10 cellular contexts compared by ENCODE assay signal in genomic region chr4:24988776-24989175, GRCh38. TPM values are rescaled to one million over a fixed set of nuclear protein-coding genes. Genes with fewer than 3 reads are reported as not detected.
DNase-seq lines count a peak whose midpoint lies in the region; ATAC-seq and TF ChIP-seq lines count a peak whose summit lies in the region.
"Had no signal": no experiment of that assay in that cellular context is flagged by ENCODE, and none has a peak within 500 bp of the region (broad histone marks: within the 10 kb centered on the region; RNA-seq: fewer than 3 reads in every experiment).

No MANE protein-coding gene starts in this region.

- TF ChIP-seq CTCF in fibroblast of villous mesenchyme (IDR thresholded peaks at IDR 0.05; ENCODE audit: insufficient read depth, low read depth, low read length): peak; percentile 69

- H3K4me3 ChIP-seq in fibroblast of villous mesenchyme (ENCODE audit: low read depth, low read length) (no peak overlapping the region), skeletal muscle cell (ENCODE audit: low read depth, low read length) (no peak overlapping the region)

- DNase-seq in NCI-H1417 (lab: John Stamatoyannopoulos, UW) (peak; percentile 7 to 46 (median 29)), NCI-H1417 treated with DMSO at 0.1 percent for 48 hours (lab: John Stamatoyannopoulos, UW) (no peak), OCI-M1 (lab: John Stamatoyannopoulos, UW) (peak; percentile 17), fibroblast of villous mesenchyme (ENCODE audit: low read depth) (peak; percentile 42), skeletal muscle cell (ENCODE audit: low read depth) (peak; percentile 7), NK-92 (lab: John Stamatoyannopoulos, UW; ENCODE audit: unreplicated experiment) (no peak)
- DNase-seq in stimulated activated CD4-positive, alpha-beta T cell treated with anti-CD3 and anti-CD28 coated beads, Interleukin-4, amount 100 ng/mL, for 4 hours: no peak
- DNase-seq: NCI-H1105 had no signal

- ATAC-seq in GM21619 (IDR thresholded peaks at IDR 0.05; ENCODE audit: unreplicated experiment): no peak

RNA-seq across cellular contexts. Expression of gene LGI2, which starts 42.0 kb away (rescaled TPM):
- not detected in 2 replicates for total RNA-seq in fibroblast of villous mesenchyme
- total RNA-seq: B cell had no signal

Comparison
In these comparisons a context has a peak if more than half of its experiments do, and no peak if none do; other contexts are left out.
1. DNase-seq: peak in NCI-H1417 (3 of 3), OCI-M1 (single experiment), fibroblast of villous mesenchyme (single experiment) and skeletal muscle cell (single experiment); none in NCI-H1417 treated with DMSO at 0.1 percent for 48 hours (single experiment), NK-92 (single experiment) and stimulated activated CD4-positive, alpha-beta T cell treated with anti-CD3 and anti-CD28 coated beads, Interleukin-4, amount 100 ng/mL, for 4 hours (0 of 2).